ENCODE assay signal across 8 cellular contexts in the genomic region with DNA sequence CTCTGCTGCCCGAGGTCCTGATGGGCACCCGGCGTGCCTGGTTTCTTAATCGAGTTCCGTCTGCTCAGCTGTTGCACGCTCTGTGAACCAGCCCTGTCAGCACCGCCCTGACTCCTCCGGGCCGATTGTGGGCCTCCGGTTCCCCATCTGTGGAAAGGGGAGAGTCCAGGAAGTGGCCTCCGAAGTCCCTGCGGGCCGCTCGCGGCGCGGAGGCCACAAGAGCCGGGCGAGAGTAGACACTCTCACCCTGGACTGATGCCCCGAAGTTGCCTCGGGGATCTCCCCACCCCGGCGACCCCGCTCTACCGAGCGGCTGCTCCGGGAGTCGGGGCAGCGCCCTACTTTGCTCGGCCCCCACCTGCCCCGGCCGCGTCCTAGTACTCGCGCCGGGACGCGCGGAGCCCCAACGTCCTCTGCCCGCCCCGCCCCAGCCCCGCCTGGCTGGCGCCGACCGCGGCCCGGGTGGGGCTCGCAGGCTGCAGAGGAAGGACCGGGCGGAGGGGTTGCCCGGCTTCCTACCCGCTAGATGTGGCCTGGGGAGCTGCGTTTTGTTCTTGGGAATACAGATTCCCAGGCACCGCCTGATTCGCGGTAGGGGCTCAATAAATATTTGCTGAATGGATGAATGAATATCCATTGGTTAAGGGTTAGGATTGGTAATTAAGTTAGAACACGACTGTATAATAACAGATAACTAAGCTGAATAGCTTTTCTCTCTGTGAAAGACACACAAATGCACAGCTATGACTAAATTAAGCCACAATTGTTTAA. TPM values are rescaled to one million over a fixed set of nuclear protein-coding genes. Genes with fewer than 3 reads are reported as not detected.
DNase-seq lines count a peak whose midpoint lies in the region; ATAC-seq and TF ChIP-seq lines count a peak whose summit lies in the region.

No MANE protein-coding gene starts in this region.

- peak overlapping the region; percentile 100 for H3K27ac ChIP-seq in HL-60 (replicated peaks)

- CTCF ChIA-PET in activated CD8-positive, alpha-beta memory T cell treated with anti-CD3 and anti-CD28 coated beads, Interleukin-2, amount 10 ng/mL, durations not matched to agents 7 days and 5 days (lab: Charles Lee), result interaction anchor here (0.6 kb wide), 2 partner anchors 23 to 81 kb away, joined by 3 read pairs; no protein-coding TSS in a partner anchor

- no peaks in the 10 kb centered on the region for H3K27me3 ChIP-seq in HL-60 (ENCODE audit: insufficient read depth, poor library complexity, severe bottlenecking)
- no peaks in the 10 kb centered on the region for H3K27me3 ChIP-seq in mononuclear cell (ENCODE audit: insufficient read depth, low read length)

- peaks cover 12% of the 10 kb centered on the region for H3K36me3 Mint-ChIP-seq in activated CD8-positive, alpha-beta memory T cell treated with anti-CD3 and anti-CD28 coated beads, Interleukin-2, amount 10 ng/mL, durations not matched to agents 7 days and 5 days

- no peaks in the 10 kb centered on the region for H3K9me3 ChIP-seq in mononuclear cell (ENCODE audit: low read depth, low read length)

- H3K4me3 Mint-ChIP-seq in activated CD8-positive, alpha-beta memory T cell treated with anti-CD3 and anti-CD28 coated beads, Interleukin-2, amount 10 ng/mL, durations not matched to agents 7 days and 5 days, result peak overlapping the region; percentile 88

- H3K4me1 Mint-ChIP-seq in activated CD8-positive, alpha-beta memory T cell treated with anti-CD3 and anti-CD28 coated beads, Interleukin-2, amount 10 ng/mL, durations not matched to agents 7 days and 5 days, result peaks cover 32% of the 10 kb centered on the region

- no peak for TF ChIP-seq CTCF in GM20000 (IDR thresholded peaks at IDR 0.05; ENCODE audit: extremely low read depth, missing control alignments)
- TF ChIP-seq CTCF in HL-60 (IDR thresholded peaks at IDR 0.05; ENCODE audit: insufficient read depth, low read length), result no peak

- H3K27ac Mint-ChIP-seq in activated CD8-positive, alpha-beta memory T cell treated with anti-CD3 and anti-CD28 coated beads, Interleukin-2, amount 10 ng/mL, durations not matched to agents 7 days and 5 days, result peak overlapping the region; percentile 97

- no peaks in the 10 kb centered on the region for H3K27me3 Mint-ChIP-seq in activated CD8-positive, alpha-beta memory T cell treated with anti-CD3 and anti-CD28 coated beads, Interleukin-2, amount 10 ng/mL, durations not matched to agents 7 days and 5 days

- peaks cover 36% of the 10 kb centered on the region for H3K4me1 ChIP-seq in mononuclear cell (ENCODE audit: insufficient read depth, low read length)

- H3K9me3 Mint-ChIP-seq in activated CD8-positive, alpha-beta memory T cell treated with anti-CD3 and anti-CD28 coated beads, Interleukin-2, amount 10 ng/mL, durations not matched to agents 7 days and 5 days (ENCODE audit: low read depth), result no peaks in the 10 kb centered on the region

- DNase-seq in D341Med (ENCODE audit: low spot score), result peak; percentile 86
- peak; percentile 77 for DNase-seq in GM20000 (ENCODE audit: low spot score)
- DNase-seq in HL-60 (ENCODE audit: low read depth in 1 of 2, low spot score in 1 of 2), result peak; percentile 79 to 85
- DNase-seq in NCI-H82 (lab: John Stamatoyannopoulos, UW), result peak; percentile 86
- peak; percentile 85 for DNase-seq in activated CD8-positive, alpha-beta memory T cell treated with anti-CD3 and anti-CD28 coated beads, Interleukin-2, amount 10 ng/mL, durations not matched to agents 7 days and 5 days
- peak; percentile 43 for DNase-seq in epidermal melanocyte (ENCODE audit: insufficient read length, low spot score)
- DNase-seq in stimulated activated naive CD4-positive, alpha-beta T cell (lab: John Stamatoyannopoulos, UW), result peak in 5 of 6 experiments; percentile 11 to 77 (median 52)

- H3K4me3 ChIP-seq in HL-60 (replicated peaks; ENCODE audit: insufficient read depth, low read length), result peak overlapping the region; percentile 79
- peak overlapping the region; percentile 84 for H3K4me3 ChIP-seq in mononuclear cell (ENCODE audit: low read length)

- ATAC-seq in activated CD8-positive, alpha-beta memory T cell treated with anti-CD3 and anti-CD28 coated beads, Interleukin-2, amount 10 ng/mL, durations not matched to agents 7 days and 5 days, result peak; percentile 48

RNA-seq across cellular contexts. Expression of gene ZNF367, which starts 0.9 kb away (rescaled TPM):
- 10 to 100 TPM; 31.2 to 36.3 TPM for total RNA-seq in activated CD8-positive, alpha-beta memory T cell treated with anti-CD3 and anti-CD28 coated beads, Interleukin-2, amount 10 ng/mL, durations not matched to agents 7 days and 5 days
- total RNA-seq in mononuclear cell, result 7.8 TPM

RNA-seq across cellular contexts. Expression of gene HABP4, which starts 30.9 kb away (rescaled TPM):
- 10 to 100 TPM in 1 of 2 experiments, 1 to 10 TPM in 1; 7.7 to 11.6 TPM for total RNA-seq in activated CD8-positive, alpha-beta memory T cell treated with anti-CD3 and anti-CD28 coated beads, Interleukin-2, amount 10 ng/mL, durations not matched to agents 7 days and 5 days
- total RNA-seq in mononuclear cell, result 12.4 TPM

RNA-seq across cellular contexts. Expression of gene SLC35D2, which starts 35.6 kb away (rescaled TPM):
- total RNA-seq in activated CD8-positive, alpha-beta memory T cell treated with anti-CD3 and anti-CD28 coated beads, Interleukin-2, amount 10 ng/mL, durations not matched to agents 7 days and 5 days, result 1 to 10 TPM; 5.3 to 6.7 TPM
- total RNA-seq in mononuclear cell, result 19.1 TPM

Comparison
In these comparisons a context has a peak if more than half of its experiments do, and no peak if none do; other contexts are left out.
1. Peak in every context shown above with its lines: DNase-seq, ATAC-seq, H3K4me3 ChIP-seq and H3K27ac ChIP-seq.